10 cellular contexts compared by ENCODE assay signal in genomic region chr3:138097192-138097829, GRCh38. TPM values are rescaled to one million over a fixed set of nuclear protein-coding genes. Genes with fewer than 3 reads are reported as not detected.
A peak's percentile ranks its signal among the peaks of the same experiment; 100 is the strongest.
DNase-seq lines count a peak whose midpoint lies in the region; ATAC-seq, FAIRE-seq and TF ChIP-seq lines count a peak whose summit lies in the region.
"Had no signal": no experiment of that assay in that cellular context is flagged by ENCODE, and none has a peak within 500 bp of the region (broad histone marks: within the 10 kb centered on the region; RNA-seq: fewer than 3 reads in every experiment).

No MANE protein-coding gene starts in this region.

- FAIRE-seq in kidney (lab: Jason Lieb, UNC) = no peak
- FAIRE-seq: GM12891 had no signal

- CTCF ChIA-PET in BJ (lab: Yijun Ruan, JAX) (interaction anchor here (1.2 to 1.5 kb wide), 3 partner anchors 10 to 28 kb away, joined by 3 to 4 read pairs (median 4); partner anchors contain the start of gene DZIP1L), RWPE1 (lab: Yijun Ruan, JAX) (no interaction called here)

- POLR2A ChIA-PET in BJ (lab: Charles Lee) = no interaction called here
- POLR2A ChIA-PET in RWPE1 (lab: Yijun Ruan, JAX; ENCODE audit: low non-redundant PET) = no interaction called here

- intact Hi-C loops in left lung (cut with DNase I) (no loop called here), kidney (cut with DNase I) (no loop called here)

- H3K4me1 ChIP-seq in left lung (no peaks in the 10 kb centered on the region), kidney (ENCODE audit: control insufficient read depth in 1 of 2, insufficient read depth in 1 of 2, low read depth in 1 of 2, low read length in 2 of 2) (no peaks in the 10 kb centered on the region)

- no peak overlapping the region for H3K27ac ChIP-seq in RWPE1
- H3K27ac ChIP-seq in left lung = no peak overlapping the region
- H3K27ac ChIP-seq in kidney (ENCODE audit: low read depth in 2 of 2, low read length in 2 of 2) = no peak overlapping the region

- ATAC-seq in left lung = peak; percentile 91
- no peak for ATAC-seq in HG03469 (IDR thresholded peaks at IDR 0.05; ENCODE audit: unreplicated experiment)

- TF ChIP-seq CTCF in BJ (IDR thresholded peaks at IDR 0.05; ENCODE audit: insufficient read depth, low read depth, low read length) = peak; percentile 56
- TF ChIP-seq CTCF in RWPE1 (conservative IDR thresholded peaks at IDR 0.05; ENCODE audit: low read depth) = peak; percentile 38
- no peak for TF ChIP-seq CTCF in left lung (IDR thresholded peaks at IDR 0.05)
- no peak for TF ChIP-seq CTCF in kidney (IDR thresholded peaks at IDR 0.05; ENCODE audit: borderline replicate concordance, extremely low read depth, insufficient read depth)

- H3K36me3 ChIP-seq in BJ (ENCODE audit: control insufficient read depth, insufficient read depth, low read length) = peaks cover 11% of the 10 kb centered on the region
- H3K36me3 ChIP-seq in left lung = peaks cover 0 to 28% of the 10 kb centered on the region in 2 donors
- H3K36me3 ChIP-seq in kidney (ENCODE audit: control insufficient read depth in 1 of 2, insufficient read depth in 2 of 2, low read length in 2 of 2) = peaks cover 4 to 10% of the 10 kb centered on the region in 2 donors

- H3K9me3 ChIP-seq in left lung (no peaks in the 10 kb centered on the region), kidney (ENCODE audit: control insufficient read depth in 1 of 2, low read length in 2 of 2) (no peaks in the 10 kb centered on the region)

- H3K27me3 ChIP-seq in BJ (ENCODE audit: control insufficient read depth, insufficient read depth, low read length) (no peaks in the 10 kb centered on the region), left lung (no peaks in the 10 kb centered on the region)

- no peak overlapping the region for H3K4me3 ChIP-seq in BJ (ENCODE audit: low read depth, low read length)
- H3K4me3 ChIP-seq in left lung = no peak overlapping the region
- H3K4me3 ChIP-seq in kidney (ENCODE audit: low read length in 2 of 2) = no peak overlapping the region

- H3K9ac ChIP-seq in kidney (ENCODE audit: low read length in 2 of 2) = no peak overlapping the region

- no peak for DNase-seq in BJ (ENCODE audit: low read depth)
- DNase-seq in GM19240 (ENCODE audit: insufficient read length, low spot score) = peak; percentile 24
- DNase-seq in RWPE1 (ENCODE audit: low spot score) = no peak
- DNase-seq in left lung = no peak
- no peak for DNase-seq in CD1c-positive myeloid dendritic cell (ENCODE audit: extremely low spot score)
- no peak for DNase-seq in kidney
- no peak for DNase-seq in midbrain (lab: John Stamatoyannopoulos, UW)
- DNase-seq: NCI-H2029 had no signal

RNA-seq across cellular contexts. Expression of gene DZIP1L, which starts 18.1 kb away (rescaled TPM):
- polyA plus RNA-seq in BJ (2011; rRNA removed) = 7.3 and 12.7 TPM in 2 replicates
- polyA minus RNA-seq in BJ (2011; rRNA and poly(A)+ RNA removed) = 22.7 and 22.8 TPM in 2 replicates
- total RNA-seq in left lung = 10 to 100 TPM; 14.0 to 16.6 TPM
- 22.3 TPM for total RNA-seq in kidney
- polyA plus RNA-seq in kidney (ENCODE audit: insufficient read depth, low read depth, low replicate concordance) = 2.9 TPM

RNA-seq across cellular contexts. Expression of gene A4GNT, which starts 34.9 kb away (rescaled TPM):
- not detected in 2 replicates for polyA plus RNA-seq in BJ (2011; rRNA removed)
- not detected in 2 replicates for polyA minus RNA-seq in BJ (2011; rRNA and poly(A)+ RNA removed)
- not detected for total RNA-seq in left lung
- not detected for total RNA-seq in kidney
- polyA plus RNA-seq in kidney (ENCODE audit: insufficient read depth, low read depth, low replicate concordance) = not detected

Comparison
In these comparisons a context has a peak if more than half of its experiments do, and no peak if none do; other contexts are left out.
1. CTCF ChIP-seq: peak in BJ (single experiment) and RWPE1 (single experiment); none in left lung (0 of 2) and kidney (single experiment).